Comparison of ENCODE assay signal across 1 cellular context in the genomic region with DNA sequence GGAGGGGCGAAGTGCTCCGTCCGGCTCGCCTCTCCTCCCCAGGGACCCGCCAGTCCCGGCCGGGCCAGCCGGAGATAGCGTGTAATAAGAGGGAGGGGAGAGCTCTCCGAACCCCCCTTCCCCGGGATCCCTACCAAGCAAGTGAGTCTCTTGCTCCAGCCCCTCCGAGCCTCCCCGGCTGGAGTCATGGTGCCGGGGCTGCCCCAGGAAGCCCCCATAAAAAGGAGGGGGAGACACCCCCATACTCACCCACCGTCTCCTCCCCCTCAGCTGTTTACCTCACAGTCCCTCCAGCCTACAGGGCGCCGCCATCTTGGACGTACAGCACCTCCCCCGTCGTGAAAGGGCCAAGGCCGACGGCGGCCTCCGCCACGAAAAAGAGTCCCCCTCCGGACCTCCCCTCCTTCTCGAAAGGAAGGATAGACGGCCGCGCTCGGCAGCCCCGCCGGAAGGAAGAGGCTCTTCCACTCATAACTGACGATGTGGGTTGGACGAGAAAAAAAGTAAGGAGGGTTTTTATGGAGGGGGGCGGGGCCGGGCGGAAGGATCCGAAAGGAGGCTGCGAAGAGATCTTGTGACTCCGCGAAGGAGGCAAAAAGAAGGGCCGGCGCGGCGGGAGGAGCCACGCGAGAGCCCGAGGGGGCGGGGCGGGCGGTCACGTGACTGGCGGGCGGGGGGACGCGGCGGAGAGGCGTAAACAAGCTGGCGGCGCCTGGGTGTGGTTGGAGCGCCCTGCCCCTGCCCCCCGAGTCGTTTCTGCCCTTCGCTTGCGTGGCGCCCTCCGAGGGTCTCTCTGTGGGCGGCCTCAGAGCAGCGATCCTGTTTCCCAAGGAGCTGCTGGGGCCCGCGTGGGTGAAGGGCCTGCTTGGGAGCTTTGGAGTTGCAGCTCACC.
TF ChIP-seq lines count a peak whose summit lies in the region.

A gene (minus strand): TSS at position 323 of the 892 bp plus-strand sequence. CDS start 15,744 bp downstream, outside the sequence.

TF ChIP-seq in HepG2, 621 proteins besides CTCF, POLR2A, EP300 and RAD21 (continued from another document and continues in another):
- TF ChIP-seq, protein P1, sequence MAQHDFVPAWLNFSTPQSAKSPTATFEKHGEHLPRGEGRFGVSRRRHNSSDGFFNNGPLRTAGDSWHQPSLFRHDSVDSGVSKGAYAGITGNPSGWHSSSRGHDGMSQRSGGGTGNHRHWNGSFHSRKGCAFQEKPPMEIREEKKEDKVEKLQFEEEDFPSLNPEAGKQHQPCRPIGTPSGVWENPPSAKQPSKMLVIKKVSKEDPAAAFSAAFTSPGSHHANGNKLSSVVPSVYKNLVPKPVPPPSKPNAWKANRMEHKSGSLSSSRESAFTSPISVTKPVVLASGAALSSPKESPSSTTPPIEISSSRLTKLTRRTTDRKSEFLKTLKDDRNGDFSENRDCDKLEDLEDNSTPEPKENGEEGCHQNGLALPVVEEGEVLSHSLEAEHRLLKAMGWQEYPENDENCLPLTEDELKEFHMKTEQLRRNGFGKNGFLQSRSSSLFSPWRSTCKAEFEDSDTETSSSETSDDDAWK (CRISPR knock-in tag; IDR thresholded peaks at IDR 0.05): no peak
- TF ChIP-seq, protein P2, sequence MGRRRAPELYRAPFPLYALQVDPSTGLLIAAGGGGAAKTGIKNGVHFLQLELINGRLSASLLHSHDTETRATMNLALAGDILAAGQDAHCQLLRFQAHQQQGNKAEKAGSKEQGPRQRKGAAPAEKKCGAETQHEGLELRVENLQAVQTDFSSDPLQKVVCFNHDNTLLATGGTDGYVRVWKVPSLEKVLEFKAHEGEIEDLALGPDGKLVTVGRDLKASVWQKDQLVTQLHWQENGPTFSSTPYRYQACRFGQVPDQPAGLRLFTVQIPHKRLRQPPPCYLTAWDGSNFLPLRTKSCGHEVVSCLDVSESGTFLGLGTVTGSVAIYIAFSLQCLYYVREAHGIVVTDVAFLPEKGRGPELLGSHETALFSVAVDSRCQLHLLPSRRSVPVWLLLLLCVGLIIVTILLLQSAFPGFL (CRISPR knock-in tag; IDR thresholded peaks at IDR 0.05): no peak
- TF ChIP-seq ZNF3 (CRISPR knock-in tag; IDR thresholded peaks at IDR 0.05) (no peak), PRPF4 (IDR thresholded peaks at IDR 0.05; ENCODE audit: low read depth, low read length, poor library complexity, severe bottlenecking) (peak; percentile 72), ZNF101 (CRISPR knock-in tag; IDR thresholded peaks at IDR 0.05; ENCODE audit: borderline replicate concordance, low read depth) (peak; percentile 50; the same call in 1 of the 2 replicates), ZNF136 (CRISPR knock-in tag; IDR thresholded peaks at IDR 0.05; ENCODE audit: low read depth) (0 out of 2 replicates have a peak, but pooled peaks have one; percentile 80), MYC (CRISPR knock-in tag; IDR thresholded peaks at IDR 0.05; ENCODE audit: borderline replicate concordance) (0 out of 2 replicates have a peak, but pooled peaks have one; percentile 17), ZNF713 (CRISPR knock-in tag; IDR thresholded peaks at IDR 0.05) (0 out of 2 replicates have a peak, but pooled peaks have one; percentile 20), RXRA (CRISPR knock-in tag; IDR thresholded peaks at IDR 0.05) (peak; percentile 47; the same call in 1 of the 2 replicates), ONECUT2 (CRISPR knock-in tag; IDR thresholded peaks at IDR 0.05) (no peak; the same call in 1 of the 2 replicates), HIVEP1 (CRISPR knock-in tag; IDR thresholded peaks at IDR 0.05) (no peak; the same call in 1 of the 2 replicates), SAP130 (CRISPR knock-in tag; IDR thresholded peaks at IDR 0.05; ENCODE audit: low read depth) (peak; percentile 81), PHF21A (CRISPR knock-in tag; IDR thresholded peaks at IDR 0.05) (peak; percentile 24; the same call in 1 of the 2 replicates), SRSF9 (IDR thresholded peaks at IDR 0.05; ENCODE audit: borderline replicate concordance, insufficient read depth, low read depth, low read length, poor library complexity, severe bottlenecking) (no peak), MEIS2 (CRISPR knock-in tag; IDR thresholded peaks at IDR 0.05) (0 out of 2 replicates have a peak, but pooled peaks have one; percentile 39)
- TF ChIP-seq, protein P3, sequence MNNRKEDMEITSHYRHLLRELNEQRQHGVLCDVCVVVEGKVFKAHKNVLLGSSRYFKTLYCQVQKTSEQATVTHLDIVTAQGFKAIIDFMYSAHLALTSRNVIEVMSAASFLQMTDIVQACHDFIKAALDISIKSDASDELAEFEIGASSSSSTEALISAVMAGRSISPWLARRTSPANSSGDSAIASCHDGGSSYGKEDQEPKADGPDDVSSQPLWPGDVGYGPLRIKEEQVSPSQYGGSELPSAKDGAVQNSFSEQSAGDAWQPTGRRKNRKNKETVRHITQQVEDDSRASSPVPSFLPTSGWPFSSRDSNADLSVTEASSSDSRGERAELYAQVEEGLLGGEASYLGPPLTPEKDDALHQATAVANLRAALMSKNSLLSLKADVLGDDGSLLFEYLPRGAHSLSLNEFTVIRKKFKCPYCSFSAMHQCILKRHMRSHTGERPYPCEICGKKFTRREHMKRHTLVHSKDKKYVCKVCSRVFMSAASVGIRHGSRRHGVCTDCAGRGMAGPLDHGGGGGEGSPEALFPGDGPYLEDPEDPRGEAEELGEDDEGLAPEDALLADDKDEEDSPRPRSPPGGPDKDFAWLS (CRISPR knock-in tag; IDR thresholded peaks at IDR 0.05; ENCODE audit: borderline replicate concordance): no peak
- TF ChIP-seq, protein P4, sequence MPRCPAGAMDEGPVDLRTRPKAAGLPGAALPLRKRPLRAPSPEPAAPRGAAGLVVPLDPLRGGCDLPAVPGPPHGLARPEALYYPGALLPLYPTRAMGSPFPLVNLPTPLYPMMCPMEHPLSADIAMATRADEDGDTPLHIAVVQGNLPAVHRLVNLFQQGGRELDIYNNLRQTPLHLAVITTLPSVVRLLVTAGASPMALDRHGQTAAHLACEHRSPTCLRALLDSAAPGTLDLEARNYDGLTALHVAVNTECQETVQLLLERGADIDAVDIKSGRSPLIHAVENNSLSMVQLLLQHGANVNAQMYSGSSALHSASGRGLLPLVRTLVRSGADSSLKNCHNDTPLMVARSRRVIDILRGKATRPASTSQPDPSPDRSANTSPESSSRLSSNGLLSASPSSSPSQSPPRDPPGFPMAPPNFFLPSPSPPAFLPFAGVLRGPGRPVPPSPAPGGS (CRISPR knock-in tag; IDR thresholded peaks at IDR 0.05): peak; percentile 54
- TF ChIP-seq, protein P5, sequence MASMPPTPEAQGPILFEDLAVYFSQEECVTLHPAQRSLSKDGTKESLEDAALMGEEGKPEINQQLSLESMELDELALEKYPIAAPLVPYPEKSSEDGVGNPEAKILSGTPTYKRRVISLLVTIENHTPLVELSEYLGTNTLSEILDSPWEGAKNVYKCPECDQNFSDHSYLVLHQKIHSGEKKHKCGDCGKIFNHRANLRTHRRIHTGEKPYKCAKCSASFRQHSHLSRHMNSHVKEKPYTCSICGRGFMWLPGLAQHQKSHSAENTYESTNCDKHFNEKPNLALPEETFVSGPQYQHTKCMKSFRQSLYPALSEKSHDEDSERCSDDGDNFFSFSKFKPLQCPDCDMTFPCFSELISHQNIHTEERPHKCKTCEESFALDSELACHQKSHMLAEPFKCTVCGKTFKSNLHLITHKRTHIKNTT (CRISPR knock-in tag; IDR thresholded peaks at IDR 0.05): no peak
- TF ChIP-seq, protein P6, sequence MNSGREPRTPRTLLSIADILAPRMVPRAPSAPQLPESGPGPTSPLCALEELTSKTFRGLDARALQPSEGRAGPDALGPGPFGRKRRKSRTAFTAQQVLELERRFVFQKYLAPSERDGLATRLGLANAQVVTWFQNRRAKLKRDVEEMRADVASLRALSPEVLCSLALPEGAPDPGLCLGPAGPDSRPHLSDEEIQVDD (CRISPR knock-in tag; IDR thresholded peaks at IDR 0.05; ENCODE audit: borderline replicate concordance): no peak; the same call in 1 of the 2 replicates
- TF ChIP-seq, protein P7, sequence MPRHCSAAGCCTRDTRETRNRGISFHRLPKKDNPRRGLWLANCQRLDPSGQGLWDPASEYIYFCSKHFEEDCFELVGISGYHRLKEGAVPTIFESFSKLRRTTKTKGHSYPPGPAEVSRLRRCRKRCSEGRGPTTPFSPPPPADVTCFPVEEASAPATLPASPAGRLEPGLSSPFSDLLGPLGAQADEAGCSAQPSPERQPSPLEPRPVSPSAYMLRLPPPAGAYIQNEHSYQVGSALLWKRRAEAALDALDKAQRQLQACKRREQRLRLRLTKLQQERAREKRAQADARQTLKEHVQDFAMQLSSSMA (CRISPR knock-in tag; IDR thresholded peaks at IDR 0.05): no peak
- TF ChIP-seq, protein P8, sequence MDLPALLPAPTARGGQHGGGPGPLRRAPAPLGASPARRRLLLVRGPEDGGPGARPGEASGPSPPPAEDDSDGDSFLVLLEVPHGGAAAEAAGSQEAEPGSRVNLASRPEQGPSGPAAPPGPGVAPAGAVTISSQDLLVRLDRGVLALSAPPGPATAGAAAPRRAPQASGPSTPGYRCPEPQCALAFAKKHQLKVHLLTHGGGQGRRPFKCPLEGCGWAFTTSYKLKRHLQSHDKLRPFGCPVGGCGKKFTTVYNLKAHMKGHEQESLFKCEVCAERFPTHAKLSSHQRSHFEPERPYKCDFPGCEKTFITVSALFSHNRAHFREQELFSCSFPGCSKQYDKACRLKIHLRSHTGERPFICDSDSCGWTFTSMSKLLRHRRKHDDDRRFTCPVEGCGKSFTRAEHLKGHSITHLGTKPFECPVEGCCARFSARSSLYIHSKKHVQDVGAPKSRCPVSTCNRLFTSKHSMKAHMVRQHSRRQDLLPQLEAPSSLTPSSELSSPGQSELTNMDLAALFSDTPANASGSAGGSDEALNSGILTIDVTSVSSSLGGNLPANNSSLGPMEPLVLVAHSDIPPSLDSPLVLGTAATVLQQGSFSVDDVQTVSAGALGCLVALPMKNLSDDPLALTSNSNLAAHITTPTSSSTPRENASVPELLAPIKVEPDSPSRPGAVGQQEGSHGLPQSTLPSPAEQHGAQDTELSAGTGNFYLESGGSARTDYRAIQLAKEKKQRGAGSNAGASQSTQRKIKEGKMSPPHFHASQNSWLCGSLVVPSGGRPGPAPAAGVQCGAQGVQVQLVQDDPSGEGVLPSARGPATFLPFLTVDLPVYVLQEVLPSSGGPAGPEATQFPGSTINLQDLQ (CRISPR knock-in tag; IDR thresholded peaks at IDR 0.05): no peak
- TF ChIP-seq, protein P9, sequence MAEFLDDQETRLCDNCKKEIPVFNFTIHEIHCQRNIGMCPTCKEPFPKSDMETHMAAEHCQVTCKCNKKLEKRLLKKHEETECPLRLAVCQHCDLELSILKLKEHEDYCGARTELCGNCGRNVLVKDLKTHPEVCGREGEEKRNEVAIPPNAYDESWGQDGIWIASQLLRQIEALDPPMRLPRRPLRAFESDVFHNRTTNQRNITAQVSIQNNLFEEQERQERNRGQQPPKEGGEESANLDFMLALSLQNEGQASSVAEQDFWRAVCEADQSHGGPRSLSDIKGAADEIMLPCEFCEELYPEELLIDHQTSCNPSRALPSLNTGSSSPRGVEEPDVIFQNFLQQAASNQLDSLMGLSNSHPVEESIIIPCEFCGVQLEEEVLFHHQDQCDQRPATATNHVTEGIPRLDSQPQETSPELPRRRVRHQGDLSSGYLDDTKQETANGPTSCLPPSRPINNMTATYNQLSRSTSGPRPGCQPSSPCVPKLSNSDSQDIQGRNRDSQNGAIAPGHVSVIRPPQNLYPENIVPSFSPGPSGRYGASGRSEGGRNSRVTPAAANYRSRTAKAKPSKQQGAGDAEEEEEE (CRISPR knock-in tag; IDR thresholded peaks at IDR 0.05; ENCODE audit: borderline replicate concordance): 0 out of 2 replicates have a peak, but pooled peaks have one; percentile 53
- TF ChIP-seq, protein P10, sequence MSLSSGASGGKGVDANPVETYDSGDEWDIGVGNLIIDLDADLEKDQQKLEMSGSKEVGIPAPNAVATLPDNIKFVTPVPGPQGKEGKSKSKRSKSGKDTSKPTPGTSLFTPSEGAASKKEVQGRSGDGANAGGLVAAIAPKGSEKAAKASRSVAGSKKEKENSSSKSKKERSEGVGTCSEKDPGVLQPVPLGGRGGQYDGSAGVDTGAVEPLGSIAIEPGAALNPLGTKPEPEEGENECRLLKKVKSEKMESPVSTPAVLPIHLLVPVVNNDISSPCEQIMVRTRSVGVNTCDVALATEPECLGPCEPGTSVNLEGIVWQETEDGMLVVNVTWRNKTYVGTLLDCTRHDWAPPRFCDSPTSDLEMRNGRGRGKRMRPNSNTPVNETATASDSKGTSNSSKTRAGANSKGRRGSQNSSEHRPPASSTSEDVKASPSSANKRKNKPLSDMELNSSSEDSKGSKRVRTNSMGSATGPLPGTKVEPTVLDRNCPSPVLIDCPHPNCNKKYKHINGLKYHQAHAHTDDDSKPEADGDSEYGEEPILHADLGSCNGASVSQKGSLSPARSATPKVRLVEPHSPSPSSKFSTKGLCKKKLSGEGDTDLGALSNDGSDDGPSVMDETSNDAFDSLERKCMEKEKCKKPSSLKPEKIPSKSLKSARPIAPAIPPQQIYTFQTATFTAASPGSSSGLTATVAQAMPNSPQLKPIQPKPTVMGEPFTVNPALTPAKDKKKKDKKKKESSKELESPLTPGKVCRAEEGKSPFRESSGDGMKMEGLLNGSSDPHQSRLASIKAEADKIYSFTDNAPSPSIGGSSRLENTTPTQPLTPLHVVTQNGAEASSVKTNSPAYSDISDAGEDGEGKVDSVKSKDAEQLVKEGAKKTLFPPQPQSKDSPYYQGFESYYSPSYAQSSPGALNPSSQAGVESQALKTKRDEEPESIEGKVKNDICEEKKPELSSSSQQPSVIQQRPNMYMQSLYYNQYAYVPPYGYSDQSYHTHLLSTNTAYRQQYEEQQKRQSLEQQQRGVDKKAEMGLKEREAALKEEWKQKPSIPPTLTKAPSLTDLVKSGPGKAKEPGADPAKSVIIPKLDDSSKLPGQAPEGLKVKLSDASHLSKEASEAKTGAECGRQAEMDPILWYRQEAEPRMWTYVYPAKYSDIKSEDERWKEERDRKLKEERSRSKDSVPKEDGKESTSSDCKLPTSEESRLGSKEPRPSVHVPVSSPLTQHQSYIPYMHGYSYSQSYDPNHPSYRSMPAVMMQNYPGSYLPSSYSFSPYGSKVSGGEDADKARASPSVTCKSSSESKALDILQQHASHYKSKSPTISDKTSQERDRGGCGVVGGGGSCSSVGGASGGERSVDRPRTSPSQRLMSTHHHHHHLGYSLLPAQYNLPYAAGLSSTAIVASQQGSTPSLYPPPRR (CRISPR knock-in tag; IDR thresholded peaks at IDR 0.05; ENCODE audit: borderline replicate concordance): no peak
- TF ChIP-seq, protein P11, sequence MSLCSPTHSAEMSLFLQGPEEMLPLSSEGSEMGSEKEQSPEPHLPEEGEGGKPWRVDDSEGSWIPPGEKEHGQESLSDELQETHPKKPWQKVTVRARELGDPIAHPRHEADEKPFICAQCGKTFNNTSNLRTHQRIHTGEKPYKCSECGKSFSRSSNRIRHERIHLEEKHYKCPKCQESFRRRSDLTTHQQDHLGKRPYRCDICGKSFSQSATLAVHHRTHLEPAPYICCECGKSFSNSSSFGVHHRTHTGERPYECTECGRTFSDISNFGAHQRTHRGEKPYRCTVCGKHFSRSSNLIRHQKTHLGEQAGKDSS (CRISPR knock-in tag; IDR thresholded peaks at IDR 0.05; ENCODE audit: borderline replicate concordance, low read depth): peak; percentile 47; the same call in 1 of the 2 replicates
